In the genomic region with DNA sequence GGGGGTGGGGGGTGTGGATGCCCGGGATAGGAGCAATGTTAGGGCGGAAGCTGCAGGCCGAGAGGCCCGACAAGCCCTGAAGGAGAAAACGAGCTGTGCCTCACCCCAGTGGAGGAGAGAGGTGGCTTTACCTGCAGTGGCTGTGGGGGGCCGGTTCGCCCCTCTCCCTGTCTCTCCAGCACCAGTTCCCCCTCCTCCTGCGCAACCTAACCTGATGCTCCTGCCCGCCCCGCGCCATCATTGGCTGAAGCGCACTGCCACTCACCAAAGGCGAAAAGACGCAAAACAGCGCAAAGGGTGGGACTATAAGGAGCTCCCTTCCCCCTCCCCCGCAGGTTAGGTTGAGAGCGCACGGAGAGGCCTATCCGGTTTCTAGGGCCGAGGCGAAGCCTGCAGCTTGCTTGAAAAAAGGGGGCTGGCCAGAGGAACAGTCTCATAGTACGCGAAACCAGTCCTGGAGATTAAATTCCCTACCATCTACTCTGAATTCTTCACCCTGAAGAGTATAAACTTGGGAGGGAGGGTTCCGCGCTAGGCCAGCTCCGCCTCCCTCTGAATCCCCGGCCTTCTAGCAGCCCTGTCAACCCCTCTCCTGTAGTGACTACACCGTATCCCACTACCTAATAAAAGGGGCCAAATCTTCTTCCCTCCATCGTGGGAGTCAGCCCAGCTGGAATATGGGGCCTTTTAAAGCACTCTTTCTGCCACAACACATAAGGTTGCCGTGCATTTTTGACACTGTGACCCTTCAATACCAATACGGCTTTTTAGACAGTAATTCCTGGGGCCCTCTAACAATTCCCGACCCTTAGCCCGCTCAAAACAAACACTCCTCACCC, we compare ENCODE assay signal across 8 cellular contexts. TPM values are rescaled to one million over a fixed set of nuclear protein-coding genes. Genes with fewer than 3 reads are reported as not detected.
A peak's percentile ranks its signal among the peaks of the same experiment; 100 is the strongest.
DNase-seq lines count a peak whose midpoint lies in the region; ATAC-seq and TF ChIP-seq lines count a peak whose summit lies in the region.

No MANE protein-coding gene starts in this region.

- H3K36me3 Mint-ChIP-seq in T-helper 2 cell treated with Interferon-gamma antibody and Interleukin-4, amounts not matched to agents 5 μg/mL and 100 μg/mL, for 36 hours (ENCODE audit: low read depth): peaks cover 11% of the 10 kb centered on the region

- H3K9me3 ChIP-seq in ascending aorta: no peaks in the 10 kb centered on the region
- H3K9me3 ChIP-seq in right cardiac atrium (ENCODE audit: control insufficient read depth, low read length): no peaks in the 10 kb centered on the region
- H3K9me3 ChIP-seq in uterus: no peaks in the 10 kb centered on the region

- H3K4me3 ChIP-seq in ascending aorta (peak overlapping the region; percentile 73 to 89), right cardiac atrium (ENCODE audit: low read length) (peak overlapping the region; percentile 91), uterus (peak overlapping the region; percentile 68 to 73)

- ATAC-seq in GM18505 (IDR thresholded peaks at IDR 0.05; ENCODE audit: unreplicated experiment) (peak; percentile 98), HG02970 (IDR thresholded peaks at IDR 0.05; ENCODE audit: low FRiP score, unreplicated experiment) (peak; percentile 98), right cardiac atrium (peak; percentile 100)

- H3K27ac Mint-ChIP-seq in T-helper 2 cell treated with Interferon-gamma antibody and Interleukin-4, amounts not matched to agents 5 μg/mL and 100 μg/mL, for 36 hours: peak overlapping the region; percentile 86

- peak; percentile 61 for TF ChIP-seq POLR2A in GM18505 (IDR thresholded peaks at IDR 0.05; ENCODE audit: borderline replicate concordance, extremely low read depth, insufficient read depth, insufficient read length)
- TF ChIP-seq POLR2A in uterus (IDR thresholded peaks at IDR 0.05): peak; percentile 48 to 52

- no peaks in the 10 kb centered on the region for H3K27me3 ChIP-seq in ascending aorta
- H3K27me3 ChIP-seq in right cardiac atrium (ENCODE audit: control insufficient read depth, insufficient read depth): no peaks in the 10 kb centered on the region
- H3K27me3 ChIP-seq in uterus: no peaks in the 10 kb centered on the region

- no peaks in the 10 kb centered on the region for H3K9me3 Mint-ChIP-seq in T-helper 2 cell treated with Interferon-gamma antibody and Interleukin-4, amounts not matched to agents 5 μg/mL and 100 μg/mL, for 36 hours

- H3K36me3 ChIP-seq in ascending aorta: no peaks in the 10 kb centered on the region
- no peaks in the 10 kb centered on the region for H3K36me3 ChIP-seq in uterus

- intact Hi-C loops in ascending aorta (cut with DNase I) (loop anchor here (1.0 to 5.0 kb wide), 5 partner anchors 19 to 120 kb away; a partner anchor contains a TSS), right cardiac atrium (cut with DNase I) (no loop called here), uterus (cut with DNase I; ENCODE audit: low total_unique reads) (no loop called here)

- peak overlapping the region; percentile 86 to 89 for H3K27ac ChIP-seq in ascending aorta
- peak overlapping the region; percentile 92 for H3K27ac ChIP-seq in right cardiac atrium (ENCODE audit: low read length)
- peak overlapping the region; percentile 80 to 93 for H3K27ac ChIP-seq in uterus

- no peaks in the 10 kb centered on the region for H3K27me3 Mint-ChIP-seq in T-helper 2 cell treated with Interferon-gamma antibody and Interleukin-4, amounts not matched to agents 5 μg/mL and 100 μg/mL, for 36 hours (ENCODE audit: low read depth)

- no peak for TF ChIP-seq CTCF in ascending aorta (IDR thresholded peaks at IDR 0.05)
- peak in 1 of 4 experiments; percentile 24 for TF ChIP-seq CTCF in uterus (IDR thresholded peaks at IDR 0.05)

- WGBS in right cardiac atrium: 3% methylated on average over 33 of the region's 33 CpGs

- H3K4me1 Mint-ChIP-seq in T-helper 2 cell treated with Interferon-gamma antibody and Interleukin-4, amounts not matched to agents 5 μg/mL and 100 μg/mL, for 36 hours (ENCODE audit: low read depth): peaks cover 41% of the 10 kb centered on the region

- DNase-seq in NCI-H187 treated with DMSO at 0.1 percent for 48 hours (lab: John Stamatoyannopoulos, UW) (peak; percentile 94), ascending aorta (ENCODE audit: low spot score in 2 of 2) (peak; percentile 95 to 99), right cardiac atrium (peak; percentile 99 to 100 (median 100)), pulmonary artery endothelial cell (ENCODE audit: low read depth, low spot score) (peak; percentile 95), uterus (peak; percentile 99 to 100)
- peak; percentile 95 for DNase-seq in T-helper 2 cell treated with Interferon-gamma antibody and Interleukin-4, amounts not matched to agents 5 μg/mL and 100 μg/mL, for 36 hours (ENCODE audit: low spot score)

- H3K4me1 ChIP-seq in ascending aorta (peaks cover 8 to 15% of the 10 kb centered on the region in 2 donors), right cardiac atrium (ENCODE audit: control insufficient read depth, insufficient read depth, low read length) (peaks cover 2% of the 10 kb centered on the region), uterus (peaks cover 0 to 7% of the 10 kb centered on the region in 2 donors)

- H3K4me3 Mint-ChIP-seq in T-helper 2 cell treated with Interferon-gamma antibody and Interleukin-4, amounts not matched to agents 5 μg/mL and 100 μg/mL, for 36 hours: peak overlapping the region; percentile 88

RNA-seq across cellular contexts. Expression of a gene that starts 18.6 kb away (rescaled TPM):
- total RNA-seq in ascending aorta (96.0 TPM), right cardiac atrium (10 to 100 TPM; 34.8 to 40.6 (median 39.7) TPM), pulmonary artery endothelial cell (50.4 and 61.3 TPM in 2 replicates), uterus (10 to 100 TPM; 21.8 to 95.1 (median 48.8) TPM)
- 21.0 TPM for polyA plus RNA-seq in right cardiac atrium

RNA-seq across cellular contexts. Expression of a gene that starts 39.5 kb away (rescaled TPM):
- total RNA-seq in ascending aorta: 19.2 TPM
- total RNA-seq in right cardiac atrium: 10 to 100 TPM; 22.5 to 25.7 (median 24.5) TPM
- 15.3 TPM for polyA plus RNA-seq in right cardiac atrium
- 28.3 and 39.6 TPM in 2 replicates for total RNA-seq in pulmonary artery endothelial cell
- 10 to 100 TPM in 3 of 4 donors, 1 to 10 TPM in 1; 8.5 to 47.9 (median 22.9) TPM for total RNA-seq in uterus

RNA-seq across cellular contexts. Expression of a gene that starts 39.7 kb away (rescaled TPM):
- total RNA-seq in ascending aorta: 76.7 TPM
- total RNA-seq in right cardiac atrium: 10 to 100 TPM; 66.0 to 82.2 (median 75.2) TPM
- 20.0 TPM for polyA plus RNA-seq in right cardiac atrium
- total RNA-seq in pulmonary artery endothelial cell: 22.3 and 45.6 TPM in 2 replicates
- 10 to 100 TPM; 19.4 to 78.0 (median 59.0) TPM for total RNA-seq in uterus

RNA-seq across cellular contexts. Expression of a gene that starts 53.5 kb away (rescaled TPM):
- total RNA-seq in ascending aorta (13.5 TPM), right cardiac atrium (10 to 100 TPM; 33.7 to 38.7 (median 35.0) TPM), pulmonary artery endothelial cell (98.9 and 125 TPM in 2 replicates), uterus (100 to 1,000 TPM in 1 of 4 donors, 10 to 100 TPM in 3; 31.5 to 115 (median 64.1) TPM)
- 27.4 TPM for polyA plus RNA-seq in right cardiac atrium

Comparison
In these comparisons a context has a peak if more than half of its experiments do, and no peak if none do; other contexts are left out.
1. Peak in every context shown above with its lines: DNase-seq, ATAC-seq, H3K4me3 ChIP-seq and H3K27ac ChIP-seq.